Comparison of ENCODE assay signal across 8 cellular contexts in genomic region chr2:190319557-190320498, GRCh38. TPM values are rescaled to one million over a fixed set of nuclear protein-coding genes. Genes with fewer than 3 reads are reported as not detected.
DNase-seq lines count a peak whose midpoint lies in the region; ATAC-seq, FAIRE-seq and TF ChIP-seq lines count a peak whose summit lies in the region.

A gene with protein sequence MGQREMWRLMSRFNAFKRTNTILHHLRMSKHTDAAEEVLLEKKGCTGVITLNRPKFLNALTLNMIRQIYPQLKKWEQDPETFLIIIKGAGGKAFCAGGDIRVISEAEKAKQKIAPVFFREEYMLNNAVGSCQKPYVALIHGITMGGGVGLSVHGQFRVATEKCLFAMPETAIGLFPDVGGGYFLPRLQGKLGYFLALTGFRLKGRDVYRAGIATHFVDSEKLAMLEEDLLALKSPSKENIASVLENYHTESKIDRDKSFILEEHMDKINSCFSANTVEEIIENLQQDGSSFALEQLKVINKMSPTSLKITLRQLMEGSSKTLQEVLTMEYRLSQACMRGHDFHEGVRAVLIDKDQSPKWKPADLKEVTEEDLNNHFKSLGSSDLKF (minus strand): TSS chr2:190319826. CDS start chr2:190319750, 76 bp downstream.

- no peak within 1 kb of the TSS for H3T11ph ChIP-seq in H9 (ENCODE audit: low read length)

- peak; percentile 97 for ATAC-seq in foreskin keratinocyte

- H2AFZ ChIP-seq in H9 (ENCODE audit: low read length) (no peak within 1 kb of the TSS), neuron (ENCODE audit: low read depth, low read length) (peak within 1 kb of the TSS; percentile 83)

- no peak within 1 kb of the TSS for H4K91ac ChIP-seq in H9 (ENCODE audit: insufficient read length, low read depth, low read length)

- no peaks in the 10 kb centered on the region; the same call in 1 of the 2 replicates for H3K79me2 ChIP-seq in H9 (ENCODE audit: insufficient read depth, low read length)

- no peak within 1 kb of the TSS for H2BK20ac ChIP-seq in H9 (ENCODE audit: low read depth, low read length, poor library complexity, severe bottlenecking)

- H2BK15ac ChIP-seq in H9 (ENCODE audit: low read depth, low read length) = no peak within 1 kb of the TSS

- H3K4me3 Mint-ChIP-seq in H9 = peak within 1 kb of the TSS; percentile 94

- no peak within 1 kb of the TSS for H2BK12ac ChIP-seq in H9 (ENCODE audit: insufficient read length, low read depth, low read length)

- H3K14ac ChIP-seq in H9 (ENCODE audit: insufficient read depth, low read length) = no peak within 1 kb of the TSS

- no peaks in the 10 kb centered on the region for H3K36me3 ChIP-seq in MG63
- no peaks in the 10 kb centered on the region for H3K36me3 ChIP-seq in SJCRH30
- peaks cover 2% of the 10 kb centered on the region for H3K36me3 ChIP-seq in neuron (ENCODE audit: insufficient read depth, low read length)

- H3K4me3 ChIP-seq in MG63 (peak within 1 kb of the TSS; percentile 65), SJCRH30 (peak within 1 kb of the TSS; percentile 62), neuron (ENCODE audit: low read length) (peak within 1 kb of the TSS; percentile 85)

- peaks cover 0 to 5% (median 0%) of the 10 kb centered on the region in 3 experiments; a peak in 1 of 7 replicates for H3K36me3 Mint-ChIP-seq in H9 (ENCODE audit: insufficient read depth in 1 of 3, low read depth in 3 of 3)

- H3K27ac Mint-ChIP-seq in H9 = peak within 1 kb of the TSS; percentile 61 to 90 (median 89)

- no peaks in the 10 kb centered on the region for H4K20me1 ChIP-seq in H9 (ENCODE audit: control insufficient read depth, insufficient read depth, insufficient read length)

- H3K9me3 ChIP-seq in H9 (ENCODE audit: control insufficient read depth, low read depth, low read length) (no peaks in the 10 kb centered on the region), MG63 (no peaks in the 10 kb centered on the region), SJCRH30 (replicated peaks) (no peaks in the 10 kb centered on the region), neuron (ENCODE audit: low read length) (no peaks in the 10 kb centered on the region)

- H3K9me3 Mint-ChIP-seq in H9 = no peaks in the 10 kb centered on the region

- DNase-seq in H9 (peak; percentile 99), MG63 (peak; percentile 99), SJCRH30 (peak; percentile 100), foreskin keratinocyte (peak; percentile 97 to 99)
- DNase-seq in activated naive CD4-positive, alpha-beta T cell (lab: John Stamatoyannopoulos, UW) = peak; percentile 51 to 73 (median 60)

- H3K18ac ChIP-seq in H9 (ENCODE audit: insufficient read length, low read depth, low read length) = no peak within 1 kb of the TSS

- no peaks in the 10 kb centered on the region for H3K27me3 ChIP-seq in H9 (ENCODE audit: insufficient read depth, low read length)
- H3K27me3 ChIP-seq in MG63 = no peaks in the 10 kb centered on the region
- no peaks in the 10 kb centered on the region for H3K27me3 ChIP-seq in SJCRH30
- H3K27me3 ChIP-seq in foreskin keratinocyte = no peaks in the 10 kb centered on the region
- no peaks in the 10 kb centered on the region for H3K27me3 ChIP-seq in neuron (ENCODE audit: insufficient read depth, low read length)

- no peak within 1 kb of the TSS for H4K8ac ChIP-seq in H9 (replicated peaks; ENCODE audit: insufficient read length, low read depth, low read length)

- no peak within 1 kb of the TSS for H2AK5ac ChIP-seq in H9 (ENCODE audit: insufficient read length, low read length)

- H2BK5ac ChIP-seq in H9 (ENCODE audit: insufficient read length, low read length) = no peak within 1 kb of the TSS

- no peak within 1 kb of the TSS for H3K56ac ChIP-seq in H9 (ENCODE audit: insufficient read length, low read depth, low read length)

- H2BK120ac ChIP-seq in H9 (ENCODE audit: low read depth, low read length, poor library complexity, severe bottlenecking) = no peak within 1 kb of the TSS

- no peaks in the 10 kb centered on the region for H3K27me3 Mint-ChIP-seq in H9 (ENCODE audit: low read depth)

- H3K27ac ChIP-seq in H9 (ENCODE audit: insufficient read length, low read depth, low read length) (no peak within 1 kb of the TSS), SJCRH30 (peak within 1 kb of the TSS; percentile 2; the same call in 1 of the 2 replicates), foreskin keratinocyte (no peak within 1 kb of the TSS)

- H3K4me2 ChIP-seq in H9 (ENCODE audit: insufficient read depth, insufficient read length, low read length) = peak within 1 kb of the TSS; percentile 76

- H3K4me1 ChIP-seq in H9 (ENCODE audit: insufficient read depth, low read length) (no peaks in the 10 kb centered on the region), SJCRH30 (no peaks in the 10 kb centered on the region; the same call in 1 of the 2 replicates), foreskin keratinocyte (no peaks in the 10 kb centered on the region), neuron (ENCODE audit: insufficient read depth, low read length) (peaks cover 12% of the 10 kb centered on the region)

- peaks cover 10 to 11% of the 10 kb centered on the region in 2 experiments for H3K4me1 Mint-ChIP-seq in H9

- no peak within 1 kb of the TSS for H3K4ac ChIP-seq in H9 (ENCODE audit: low read depth, low read length)

- peaks cover 5% of the 10 kb centered on the region for H3K23me2 ChIP-seq in H9 (ENCODE audit: insufficient read length, low read depth, low read length, poor library complexity, severe bottlenecking)

- no peak within 1 kb of the TSS for H4K5ac ChIP-seq in H9 (ENCODE audit: insufficient read length, low read depth, low read length)

- peak; percentile 83 for TF ChIP-seq CTCF in H9 (conservative IDR thresholded peaks at IDR 0.05)
- peak; percentile 95 for TF ChIP-seq CTCF in foreskin keratinocyte (conservative IDR thresholded peaks at IDR 0.05)
- no peak for TF ChIP-seq CTCF in subcutaneous adipose tissue (IDR thresholded peaks at IDR 0.05; ENCODE audit: low read depth)

- no peak within 1 kb of the TSS for H3K23ac ChIP-seq in H9 (ENCODE audit: insufficient read length, low read depth, low read length)

- WGBS in H9 (ENCODE audit: extremely low coverage, insufficient read length, low lambda C conversion rate) = no CpG with 5 or more reads among the region's 49 CpGs

- FAIRE-seq in G401.6 (lab: Jason Lieb, UNC) = peak; percentile 99

- peak within 1 kb of the TSS; percentile 35 for H3K9ac ChIP-seq in H9 (ENCODE audit: extremely low read depth, insufficient read length, low read length)

- H3K79me1 ChIP-seq in H9 (ENCODE audit: insufficient read depth, low read depth, low read length, poor library complexity, severe bottlenecking) = peaks cover 2% of the 10 kb centered on the region

RNA-seq across cellular contexts. Expression of the gene that starts here (rescaled TPM):
- total RNA-seq in H9 (2021) = 25.5 and 28.0 TPM in 2 replicates
- 7.4 and 13.9 TPM in 2 replicates for total RNA-seq in MG63 (2014; rRNA removed; shearing (Covaris generic); ENCODE audit: low replicate concordance)
- total RNA-seq in SJCRH30 (2014; rRNA removed; shearing (Covaris generic)) = 58.7 and 70.9 TPM in 2 replicates
- 15.9 and 16.8 TPM in 2 replicates for total RNA-seq in foreskin keratinocyte
- 13.6 and 14.2 TPM in 2 replicates for polyA plus RNA-seq in foreskin keratinocyte
- 10 to 100 TPM; 24.3 to 31.0 (median 26.5) TPM for total RNA-seq in subcutaneous adipose tissue
